In the genomic region with DNA sequence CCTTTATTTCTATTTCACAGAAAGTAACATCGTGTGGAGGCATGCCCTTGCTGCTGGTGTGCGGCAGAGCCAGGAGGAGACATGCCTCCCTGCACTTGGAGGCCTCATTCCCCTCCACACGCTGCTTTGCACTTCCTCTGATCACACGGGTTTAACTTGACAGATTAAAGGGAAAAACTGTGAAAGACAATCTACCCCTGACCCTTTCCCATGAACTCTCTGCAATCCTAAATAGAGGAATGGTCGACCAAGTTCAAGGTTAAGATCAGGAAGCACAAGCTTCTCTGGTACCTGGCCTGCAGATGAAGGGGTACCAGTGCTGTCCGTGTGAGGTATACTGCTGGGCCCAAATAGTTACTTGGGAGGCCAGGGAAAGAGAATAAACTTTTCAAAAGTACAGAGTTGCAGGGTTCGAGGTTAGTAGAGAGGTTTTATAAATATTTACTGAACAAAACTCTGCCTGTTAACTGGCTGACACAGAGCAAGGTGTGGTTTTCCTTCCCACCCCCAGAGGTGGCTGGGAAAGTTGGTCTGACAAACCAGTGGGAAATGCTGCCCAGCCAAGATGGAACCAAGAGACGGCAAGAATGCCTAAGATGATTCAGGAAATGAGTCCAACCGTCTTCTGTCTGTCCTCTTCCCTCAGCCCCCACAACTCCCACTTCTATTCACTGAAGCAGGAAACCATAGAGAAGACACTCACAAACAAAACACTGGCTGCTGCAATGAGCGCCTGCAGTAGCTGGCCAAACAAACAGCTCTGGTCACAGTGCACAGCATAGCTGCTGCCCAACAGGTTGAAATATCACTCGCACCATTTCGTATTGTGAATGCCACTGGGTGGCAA, we compare ENCODE assay signal across 2 cellular contexts.
TF ChIP-seq lines count a peak whose summit lies in the region.

No MANE protein-coding gene starts in this region.

TF ChIP-seq in SK-N-SH treated with all-trans-retinoic acid at 6 μM for 48 hours, 23 proteins besides CTCF, POLR2A, EP300 and RAD21 (continued from another document):
- TF ChIP-seq, protein P1, sequence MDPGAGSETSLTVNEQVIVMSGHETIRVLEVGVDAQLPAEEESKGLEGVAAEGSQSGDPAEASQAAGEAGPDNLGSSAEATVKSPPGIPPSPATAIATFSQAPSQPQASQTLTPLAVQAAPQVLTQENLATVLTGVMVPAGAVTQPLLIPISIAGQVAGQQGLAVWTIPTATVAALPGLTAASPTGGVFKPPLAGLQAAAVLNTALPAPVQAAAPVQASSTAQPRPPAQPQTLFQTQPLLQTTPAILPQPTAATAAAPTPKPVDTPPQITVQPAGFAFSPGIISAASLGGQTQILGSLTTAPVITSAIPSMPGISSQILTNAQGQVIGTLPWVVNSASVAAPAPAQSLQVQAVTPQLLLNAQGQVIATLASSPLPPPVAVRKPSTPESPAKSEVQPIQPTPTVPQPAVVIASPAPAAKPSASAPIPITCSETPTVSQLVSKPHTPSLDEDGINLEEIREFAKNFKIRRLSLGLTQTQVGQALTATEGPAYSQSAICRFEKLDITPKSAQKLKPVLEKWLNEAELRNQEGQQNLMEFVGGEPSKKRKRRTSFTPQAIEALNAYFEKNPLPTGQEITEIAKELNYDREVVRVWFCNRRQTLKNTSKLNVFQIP (CRISPR knock-in tag; IDR thresholded peaks at IDR 0.05; ENCODE audit: borderline replicate concordance, low read depth) = no peak
- TF ChIP-seq BACH2 (CRISPR knock-in tag; IDR thresholded peaks at IDR 0.05; ENCODE audit: borderline replicate concordance) (no peak), CSDC2 (CRISPR knock-in tag; IDR thresholded peaks at IDR 0.05) (no peak), ZNF70 (CRISPR knock-in tag; IDR thresholded peaks at IDR 0.05) (no peak), ISL1 (CRISPR knock-in tag; IDR thresholded peaks at IDR 0.05) (no peak), PPARA (CRISPR knock-in tag; IDR thresholded peaks at IDR 0.05; ENCODE audit: borderline replicate concordance) (no peak), ARNTL (CRISPR knock-in tag; IDR thresholded peaks at IDR 0.05; ENCODE audit: borderline replicate concordance, low read depth) (no peak), ESRRG (CRISPR knock-in tag; IDR thresholded peaks at IDR 0.05) (no peak), GLIS3 (CRISPR knock-in tag; IDR thresholded peaks at IDR 0.05) (no peak), OSR1 (CRISPR knock-in tag; IDR thresholded peaks at IDR 0.05) (no peak), ZC3H10 (CRISPR knock-in tag; IDR thresholded peaks at IDR 0.05) (no peak), ZNF8 (CRISPR knock-in tag; IDR thresholded peaks at IDR 0.05) (no peak), ZNF565 (CRISPR knock-in tag; conservative IDR thresholded peaks at IDR 0.05; ENCODE audit: low read depth) (no peak)
- TF ChIP-seq, protein P2, sequence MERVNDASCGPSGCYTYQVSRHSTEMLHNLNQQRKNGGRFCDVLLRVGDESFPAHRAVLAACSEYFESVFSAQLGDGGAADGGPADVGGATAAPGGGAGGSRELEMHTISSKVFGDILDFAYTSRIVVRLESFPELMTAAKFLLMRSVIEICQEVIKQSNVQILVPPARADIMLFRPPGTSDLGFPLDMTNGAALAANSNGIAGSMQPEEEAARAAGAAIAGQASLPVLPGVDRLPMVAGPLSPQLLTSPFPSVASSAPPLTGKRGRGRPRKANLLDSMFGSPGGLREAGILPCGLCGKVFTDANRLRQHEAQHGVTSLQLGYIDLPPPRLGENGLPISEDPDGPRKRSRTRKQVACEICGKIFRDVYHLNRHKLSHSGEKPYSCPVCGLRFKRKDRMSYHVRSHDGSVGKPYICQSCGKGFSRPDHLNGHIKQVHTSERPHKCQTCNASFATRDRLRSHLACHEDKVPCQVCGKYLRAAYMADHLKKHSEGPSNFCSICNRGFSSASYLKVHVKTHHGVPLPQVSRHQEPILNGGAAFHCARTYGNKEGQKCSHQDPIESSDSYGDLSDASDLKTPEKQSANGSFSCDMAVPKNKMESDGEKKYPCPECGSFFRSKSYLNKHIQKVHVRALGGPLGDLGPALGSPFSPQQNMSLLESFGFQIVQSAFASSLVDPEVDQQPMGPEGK (CRISPR knock-in tag; IDR thresholded peaks at IDR 0.05; ENCODE audit: borderline replicate concordance) = no peak
- TF ChIP-seq, protein P3, sequence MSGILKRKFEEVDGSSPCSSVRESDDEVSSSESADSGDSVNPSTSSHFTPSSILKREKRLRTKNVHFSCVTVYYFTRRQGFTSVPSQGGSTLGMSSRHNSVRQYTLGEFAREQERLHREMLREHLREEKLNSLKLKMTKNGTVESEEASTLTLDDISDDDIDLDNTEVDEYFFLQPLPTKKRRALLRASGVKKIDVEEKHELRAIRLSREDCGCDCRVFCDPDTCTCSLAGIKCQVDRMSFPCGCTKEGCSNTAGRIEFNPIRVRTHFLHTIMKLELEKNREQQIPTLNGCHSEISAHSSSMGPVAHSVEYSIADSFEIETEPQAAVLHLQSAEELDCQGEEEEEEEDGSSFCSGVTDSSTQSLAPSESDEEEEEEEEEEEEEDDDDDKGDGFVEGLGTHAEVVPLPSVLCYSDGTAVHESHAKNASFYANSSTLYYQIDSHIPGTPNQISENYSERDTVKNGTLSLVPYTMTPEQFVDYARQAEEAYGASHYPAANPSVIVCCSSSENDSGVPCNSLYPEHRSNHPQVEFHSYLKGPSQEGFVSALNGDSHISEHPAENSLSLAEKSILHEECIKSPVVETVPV (CRISPR knock-in tag; IDR thresholded peaks at IDR 0.05) = no peak
- TF ChIP-seq, protein P4, sequence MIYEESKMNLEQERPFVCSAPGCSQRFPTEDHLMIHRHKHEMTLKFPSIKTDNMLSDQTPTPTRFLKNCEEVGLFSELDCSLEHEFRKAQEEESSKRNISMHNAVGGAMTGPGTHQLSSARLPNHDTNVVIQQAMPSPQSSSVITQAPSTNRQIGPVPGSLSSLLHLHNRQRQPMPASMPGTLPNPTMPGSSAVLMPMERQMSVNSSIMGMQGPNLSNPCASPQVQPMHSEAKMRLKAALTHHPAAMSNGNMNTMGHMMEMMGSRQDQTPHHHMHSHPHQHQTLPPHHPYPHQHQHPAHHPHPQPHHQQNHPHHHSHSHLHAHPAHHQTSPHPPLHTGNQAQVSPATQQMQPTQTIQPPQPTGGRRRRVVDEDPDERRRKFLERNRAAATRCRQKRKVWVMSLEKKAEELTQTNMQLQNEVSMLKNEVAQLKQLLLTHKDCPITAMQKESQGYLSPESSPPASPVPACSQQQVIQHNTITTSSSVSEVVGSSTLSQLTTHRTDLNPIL (CRISPR knock-in tag; IDR thresholded peaks at IDR 0.05; ENCODE audit: low read depth) = no peak

TF ChIP-seq in HepG2, 621 proteins besides CTCF, POLR2A, EP300 and RAD21 (continued from another document and continues in another):
- TF ChIP-seq MXD4 (CRISPR knock-in tag; IDR thresholded peaks at IDR 0.05) (no peak), ZSCAN21 (CRISPR knock-in tag; IDR thresholded peaks at IDR 0.05; ENCODE audit: borderline replicate concordance) (no peak), AGO1 (IDR thresholded peaks at IDR 0.05; ENCODE audit: low read depth, low read length, poor library complexity, severe bottlenecking) (no peak), GABPA (IDR thresholded peaks at IDR 0.05; ENCODE audit: low read depth, low read length) (no peak), GABPA (CRISPR knock-in tag; IDR thresholded peaks at IDR 0.05; ENCODE audit: low read depth) (no peak), PLRG1 (conservative IDR thresholded peaks at IDR 0.05) (no peak), DNMT1 (CRISPR knock-in tag; IDR thresholded peaks at IDR 0.05) (no peak), ZNF605 (CRISPR knock-in tag; IDR thresholded peaks at IDR 0.05) (peak; percentile 58; the same call in 1 of the 2 replicates), ZNF274 (CRISPR knock-in tag; IDR thresholded peaks at IDR 0.05) (no peak), FOXC1 (CRISPR knock-in tag; IDR thresholded peaks at IDR 0.05; ENCODE audit: borderline replicate concordance) (no peak), HMG20A (CRISPR knock-in tag; IDR thresholded peaks at IDR 0.05; ENCODE audit: borderline replicate concordance) (no peak), BCL6 (CRISPR knock-in tag; IDR thresholded peaks at IDR 0.05) (peak; percentile 80), KDM2A (CRISPR knock-in tag; IDR thresholded peaks at IDR 0.05; ENCODE audit: borderline replicate concordance, low read depth) (no peak), ZNF749 (CRISPR knock-in tag; IDR thresholded peaks at IDR 0.05; ENCODE audit: borderline replicate concordance) (no peak)
- TF ChIP-seq, protein P5, sequence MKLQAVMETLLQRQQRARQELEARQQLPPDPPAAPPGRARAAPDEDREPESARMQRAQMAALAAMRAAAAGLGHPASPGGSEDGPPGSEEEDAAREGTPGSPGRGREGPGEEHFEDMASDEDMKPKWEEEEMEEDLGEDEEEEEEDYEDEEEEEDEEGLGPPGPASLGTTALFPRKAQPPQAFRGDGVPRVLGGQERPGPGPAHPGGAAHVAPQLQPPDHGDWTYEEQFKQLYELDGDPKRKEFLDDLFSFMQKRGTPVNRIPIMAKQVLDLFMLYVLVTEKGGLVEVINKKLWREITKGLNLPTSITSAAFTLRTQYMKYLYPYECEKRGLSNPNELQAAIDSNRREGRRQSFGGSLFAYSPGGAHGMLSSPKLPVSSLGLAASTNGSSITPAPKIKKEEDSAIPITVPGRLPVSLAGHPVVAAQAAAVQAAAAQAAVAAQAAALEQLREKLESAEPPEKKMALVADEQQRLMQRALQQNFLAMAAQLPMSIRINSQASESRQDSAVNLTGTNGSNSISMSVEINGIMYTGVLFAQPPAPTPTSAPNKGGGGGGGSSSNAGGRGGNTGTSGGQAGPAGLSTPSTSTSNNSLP (IDR thresholded peaks at IDR 0.05; ENCODE audit: low read depth, low read length) = no peak
- TF ChIP-seq, protein P6, sequence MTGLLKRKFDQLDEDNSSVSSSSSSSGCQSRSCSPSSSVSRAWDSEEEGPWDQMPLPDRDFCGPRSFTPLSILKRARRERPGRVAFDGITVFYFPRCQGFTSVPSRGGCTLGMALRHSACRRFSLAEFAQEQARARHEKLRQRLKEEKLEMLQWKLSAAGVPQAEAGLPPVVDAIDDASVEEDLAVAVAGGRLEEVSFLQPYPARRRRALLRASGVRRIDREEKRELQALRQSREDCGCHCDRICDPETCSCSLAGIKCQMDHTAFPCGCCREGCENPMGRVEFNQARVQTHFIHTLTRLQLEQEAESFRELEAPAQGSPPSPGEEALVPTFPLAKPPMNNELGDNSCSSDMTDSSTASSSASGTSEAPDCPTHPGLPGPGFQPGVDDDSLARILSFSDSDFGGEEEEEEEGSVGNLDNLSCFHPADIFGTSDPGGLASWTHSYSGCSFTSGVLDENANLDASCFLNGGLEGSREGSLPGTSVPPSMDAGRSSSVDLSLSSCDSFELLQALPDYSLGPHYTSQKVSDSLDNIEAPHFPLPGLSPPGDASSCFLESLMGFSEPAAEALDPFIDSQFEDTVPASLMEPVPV (CRISPR knock-in tag; IDR thresholded peaks at IDR 0.05) = no peak; the same call in 1 of the 2 replicates
- TF ChIP-seq, protein P7, sequence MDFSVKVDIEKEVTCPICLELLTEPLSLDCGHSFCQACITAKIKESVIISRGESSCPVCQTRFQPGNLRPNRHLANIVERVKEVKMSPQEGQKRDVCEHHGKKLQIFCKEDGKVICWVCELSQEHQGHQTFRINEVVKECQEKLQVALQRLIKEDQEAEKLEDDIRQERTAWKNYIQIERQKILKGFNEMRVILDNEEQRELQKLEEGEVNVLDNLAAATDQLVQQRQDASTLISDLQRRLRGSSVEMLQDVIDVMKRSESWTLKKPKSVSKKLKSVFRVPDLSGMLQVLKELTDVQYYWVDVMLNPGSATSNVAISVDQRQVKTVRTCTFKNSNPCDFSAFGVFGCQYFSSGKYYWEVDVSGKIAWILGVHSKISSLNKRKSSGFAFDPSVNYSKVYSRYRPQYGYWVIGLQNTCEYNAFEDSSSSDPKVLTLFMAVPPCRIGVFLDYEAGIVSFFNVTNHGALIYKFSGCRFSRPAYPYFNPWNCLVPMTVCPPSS (IDR thresholded peaks at IDR 0.05) = no peak
- TF ChIP-seq, protein P8, sequence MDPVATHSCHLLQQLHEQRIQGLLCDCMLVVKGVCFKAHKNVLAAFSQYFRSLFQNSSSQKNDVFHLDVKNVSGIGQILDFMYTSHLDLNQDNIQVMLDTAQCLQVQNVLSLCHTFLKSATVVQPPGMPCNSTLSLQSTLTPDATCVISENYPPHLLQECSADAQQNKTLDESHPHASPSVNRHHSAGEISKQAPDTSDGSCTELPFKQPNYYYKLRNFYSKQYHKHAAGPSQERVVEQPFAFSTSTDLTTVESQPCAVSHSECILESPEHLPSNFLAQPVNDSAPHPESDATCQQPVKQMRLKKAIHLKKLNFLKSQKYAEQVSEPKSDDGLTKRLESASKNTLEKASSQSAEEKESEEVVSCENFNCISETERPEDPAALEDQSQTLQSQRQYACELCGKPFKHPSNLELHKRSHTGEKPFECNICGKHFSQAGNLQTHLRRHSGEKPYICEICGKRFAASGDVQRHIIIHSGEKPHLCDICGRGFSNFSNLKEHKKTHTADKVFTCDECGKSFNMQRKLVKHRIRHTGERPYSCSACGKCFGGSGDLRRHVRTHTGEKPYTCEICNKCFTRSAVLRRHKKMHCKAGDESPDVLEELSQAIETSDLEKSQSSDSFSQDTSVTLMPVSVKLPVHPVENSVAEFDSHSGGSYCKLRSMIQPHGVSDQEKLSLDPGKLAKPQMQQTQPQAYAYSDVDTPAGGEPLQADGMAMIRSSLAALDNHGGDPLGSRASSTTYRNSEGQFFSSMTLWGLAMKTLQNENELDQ (CRISPR knock-in tag; IDR thresholded peaks at IDR 0.05; ENCODE audit: borderline replicate concordance) = no peak
- TF ChIP-seq, protein P9, sequence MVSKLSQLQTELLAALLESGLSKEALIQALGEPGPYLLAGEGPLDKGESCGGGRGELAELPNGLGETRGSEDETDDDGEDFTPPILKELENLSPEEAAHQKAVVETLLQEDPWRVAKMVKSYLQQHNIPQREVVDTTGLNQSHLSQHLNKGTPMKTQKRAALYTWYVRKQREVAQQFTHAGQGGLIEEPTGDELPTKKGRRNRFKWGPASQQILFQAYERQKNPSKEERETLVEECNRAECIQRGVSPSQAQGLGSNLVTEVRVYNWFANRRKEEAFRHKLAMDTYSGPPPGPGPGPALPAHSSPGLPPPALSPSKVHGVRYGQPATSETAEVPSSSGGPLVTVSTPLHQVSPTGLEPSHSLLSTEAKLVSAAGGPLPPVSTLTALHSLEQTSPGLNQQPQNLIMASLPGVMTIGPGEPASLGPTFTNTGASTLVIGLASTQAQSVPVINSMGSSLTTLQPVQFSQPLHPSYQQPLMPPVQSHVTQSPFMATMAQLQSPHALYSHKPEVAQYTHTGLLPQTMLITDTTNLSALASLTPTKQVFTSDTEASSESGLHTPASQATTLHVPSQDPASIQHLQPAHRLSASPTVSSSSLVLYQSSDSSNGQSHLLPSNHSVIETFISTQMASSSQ (IDR thresholded peaks at IDR 0.05; ENCODE audit: low read depth) = no peak
- TF ChIP-seq, protein P9 (CRISPR knock-in tag; IDR thresholded peaks at IDR 0.05; ENCODE audit: borderline replicate concordance) = no peak
